Comparison of ENCODE assay signal across 11 cellular contexts in the genomic region with DNA sequence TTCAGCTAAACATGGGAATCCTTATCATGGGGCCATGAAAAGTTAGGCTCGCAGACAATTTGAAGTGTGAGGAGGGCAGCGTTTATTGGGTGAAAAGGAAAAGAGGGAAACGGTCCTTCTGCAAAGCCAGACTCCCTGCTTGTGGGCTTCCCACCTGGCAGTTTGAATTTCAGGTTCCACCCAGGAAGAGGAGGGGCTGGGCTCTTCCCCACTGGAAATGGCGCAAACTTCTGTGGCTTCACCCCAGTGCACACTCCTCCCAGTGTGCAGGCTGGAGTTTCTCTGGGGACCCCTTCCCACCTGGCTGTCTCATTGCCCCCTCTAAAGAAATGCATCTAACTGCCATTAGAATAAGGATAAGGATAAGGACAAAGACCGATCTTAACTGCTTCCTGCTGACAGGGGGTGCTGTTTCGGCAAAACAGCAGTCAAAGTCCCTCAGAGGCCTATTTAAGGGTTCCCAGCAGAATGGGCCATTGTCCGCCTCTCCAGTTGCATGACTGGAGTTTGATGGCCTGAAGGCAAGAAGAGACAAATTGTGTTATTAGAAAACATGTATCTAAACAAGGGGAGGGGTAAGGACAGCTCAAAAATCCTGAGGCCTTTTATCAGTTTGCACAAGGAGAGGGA. TPM values are rescaled to one million over a fixed set of nuclear protein-coding genes. Genes with fewer than 3 reads are reported as not detected.
DNase-seq lines count a peak whose midpoint lies in the region; ATAC-seq, FAIRE-seq and TF ChIP-seq lines count a peak whose summit lies in the region.
"Had no signal": no experiment of that assay in that cellular context is flagged by ENCODE, and none has a peak within 500 bp of the region (broad histone marks: within the 10 kb centered on the region; RNA-seq: fewer than 3 reads in every experiment).

No MANE protein-coding gene starts in this region.

- H3K4me2 ChIP-seq in BLaER1: peak overlapping the region; percentile 30

- DNase-seq in GM12892 (ENCODE audit: insufficient read length) (no peak), SK-MEL-5 (ENCODE audit: low read depth, low spot score) (peak; percentile 97), globus pallidus (ENCODE audit: low spot score) (peak; percentile 66), NCI-H1417 (lab: John Stamatoyannopoulos, UW) (no peak), AG08395 (ENCODE audit: low spot score) (no peak)
- no peak for DNase-seq in activated CD4-positive, CD25-positive, alpha-beta regulatory T cell treated with anti-CD3 and anti-CD28 coated beads, Interleukin-2, amount 50 U/mL, for 72 hours
- DNase-seq: NCI-H2107 had no signal

- peaks cover 61% of the 10 kb centered on the region for H3K36me3 ChIP-seq in BLaER1

- 0 out of 2 replicates have a peak overlapping the region, but pooled peaks have one; percentile 12 for H3K27ac ChIP-seq in BLaER1

- H3K27me3 ChIP-seq in BLaER1: no peaks in the 10 kb centered on the region
- H3K27me3 ChIP-seq: tibial nerve had no signal

- H3K9me3 ChIP-seq in BLaER1: no peaks in the 10 kb centered on the region
- H3K9me3 ChIP-seq: tibial nerve had no signal

- H4K20me1 ChIP-seq in BLaER1: no peaks in the 10 kb centered on the region

- peaks cover 22% of the 10 kb centered on the region for H3K4me1 ChIP-seq in BLaER1

- H3K9ac ChIP-seq in BLaER1: no peak overlapping the region

- FAIRE-seq in GM12892 (lab: Jason Lieb, UNC): no peak
- FAIRE-seq: TTC549 had no signal

- H3K4me3 ChIP-seq in BLaER1: no peak overlapping the region
- H3K4me3 ChIP-seq: tibial nerve had no signal

- in situ Hi-C loops in SK-MEL-5 (cut with HindIII; ENCODE audit: low pct_unique_long_range_greater_than_20kb, low sequenced_read_pairs): no loop called here

- peak; percentile 19; the same call in 1 of the 2 replicates for TF ChIP-seq POLR2A in GM12892 (IDR thresholded peaks at IDR 0.05; ENCODE audit: low read depth, low read length)

- no peak for ATAC-seq in GM18868 (IDR thresholded peaks at IDR 0.05; ENCODE audit: unreplicated experiment)

RNA-seq across cellular contexts. Expression of a gene that starts 20.4 kb away (rescaled TPM):
- polyA plus RNA-seq in GM12892 (2012; ENCODE audit: missing spikeins): 19.7 TPM
- 2.9 and 3.1 TPM in 2 replicates for total RNA-seq in SK-MEL-5 (2014; rRNA removed; shearing (Covaris generic))
- polyA plus RNA-seq in SK-MEL-5 (2015; cell fraction: cytosol; rRNA removed): 3.7 and 5.5 TPM in 2 replicates
- 9.1 and 11.6 TPM in 2 replicates for polyA plus RNA-seq in SK-MEL-5 (2015; cell fraction: nucleus; rRNA removed)

RNA-seq across cellular contexts. Expression of a gene that starts 46.5 kb away (rescaled TPM):
- 184 TPM for polyA plus RNA-seq in GM12892 (2012; ENCODE audit: missing spikeins)
- 91.7 and 103 TPM in 2 replicates for total RNA-seq in SK-MEL-5 (2014; rRNA removed; shearing (Covaris generic))
- 219 and 247 TPM in 2 replicates for polyA plus RNA-seq in SK-MEL-5 (2015; cell fraction: cytosol; rRNA removed)
- 371 and 524 TPM in 2 replicates for polyA plus RNA-seq in SK-MEL-5 (2015; cell fraction: nucleus; rRNA removed)

Comparison
In these comparisons a context has a peak if more than half of its experiments do, and no peak if none do; other contexts are left out.
1. DNase-seq: peak in SK-MEL-5 (single experiment) and globus pallidus (single experiment); none in GM12892 (single experiment), NCI-H1417 (0 of 3), AG08395 (single experiment) and activated CD4-positive, CD25-positive, alpha-beta regulatory T cell treated with anti-CD3 and anti-CD28 coated beads, Interleukin-2, amount 50 U/mL, for 72 hours (single experiment).